18 cellular contexts compared by ENCODE assay signal in genomic region chr5:126692971-126693370, GRCh38.
DNase-seq lines count a peak whose midpoint lies in the region; ATAC-seq and TF ChIP-seq lines count a peak whose summit lies in the region.
"Had no signal": no experiment of that assay in that cellular context is flagged by ENCODE, and none has a peak within 500 bp of the region (broad histone marks: within the 10 kb centered on the region; RNA-seq: fewer than 3 reads in every experiment).

No MANE protein-coding gene starts in this region.

- no peak overlapping the region for H3K27ac Mint-ChIP-seq in osteocyte (ENCODE audit: unreplicated experiment)
- H3K27ac Mint-ChIP-seq: B cell; CD14-positive monocyte; CD4-positive, alpha-beta T cell; CD8-positive, alpha-beta memory T cell; HFFc6 had no signal

- no peaks in the 10 kb centered on the region for H3K9me3 Mint-ChIP-seq in osteocyte (ENCODE audit: unreplicated experiment)
- H3K9me3 Mint-ChIP-seq: CD4-positive, alpha-beta T cell; CD8-positive, alpha-beta memory T cell; HFFc6 had no signal

- H3K9me3 ChIP-seq in BE2C = no peaks in the 10 kb centered on the region
- H3K9me3 ChIP-seq: BLaER1 treated with 17β-estradiol and CSF1 and Interleukin-3, amounts not matched to agents 10 nM and 100 nM; HAP-1 had no signal

- no peak overlapping the region for H3K4me3 Mint-ChIP-seq in osteocyte (ENCODE audit: unreplicated experiment)
- H3K4me3 Mint-ChIP-seq: B cell; CD14-positive monocyte; CD4-positive, alpha-beta T cell; CD8-positive, alpha-beta memory T cell; HFFc6 had no signal

- no peak overlapping the region for H3K4me3 ChIP-seq in BE2C (ENCODE audit: low read depth, low read length)
- H3K4me3 ChIP-seq: BLaER1 treated with 17β-estradiol and CSF1 and Interleukin-3, amounts not matched to agents 10 nM and 100 nM; HAP-1 had no signal

- no peaks in the 10 kb centered on the region for H3K36me3 ChIP-seq in BE2C
- H3K36me3 ChIP-seq: BLaER1 treated with 17β-estradiol and CSF1 and Interleukin-3, amounts not matched to agents 10 nM and 100 nM; HAP-1 had no signal

- DNase-seq in NCI-H2171 treated with DMSO at 0.1 percent for 48 hours (lab: John Stamatoyannopoulos, UW) (peak; percentile 9), NCI-H2171 (lab: John Stamatoyannopoulos, UW) (no peak), cerebellar nuclear complex (lab: John Stamatoyannopoulos, UW) (peak; percentile 72 to 86), osteocyte (ENCODE audit: extremely low spot score, unreplicated experiment) (peak; percentile 21), BE2C (no peak)
- DNase-seq: CD4-positive, alpha-beta T cell; CD8-positive, alpha-beta memory T cell; DMS 273 treated with DMSO at 0.1 percent for 48 hours; DMS79; EL; GF-D8; GOT3; HFFc6 had no signal

- no peaks in the 10 kb centered on the region for H3K36me3 Mint-ChIP-seq in osteocyte (ENCODE audit: unreplicated experiment)
- H3K36me3 Mint-ChIP-seq: CD14-positive monocyte; CD8-positive, alpha-beta memory T cell had no signal

- H3K4me1 ChIP-seq in BE2C = no peaks in the 10 kb centered on the region
- H3K4me1 ChIP-seq: HAP-1 had no signal

- H3K27me3 Mint-ChIP-seq in osteocyte (ENCODE audit: unreplicated experiment) = no peaks in the 10 kb centered on the region
- H3K27me3 Mint-ChIP-seq: B cell; CD4-positive, alpha-beta T cell; CD8-positive, alpha-beta memory T cell had no signal

- no peak for ATAC-seq in HG02840 (IDR thresholded peaks at IDR 0.05; ENCODE audit: low FRiP score, unreplicated experiment)

- H3K27me3 ChIP-seq in BE2C = no peaks in the 10 kb centered on the region
- H3K27me3 ChIP-seq: BLaER1 treated with 17β-estradiol and CSF1 and Interleukin-3, amounts not matched to agents 10 nM and 100 nM had no signal

- no peaks in the 10 kb centered on the region for H3K4me1 Mint-ChIP-seq in osteocyte (ENCODE audit: unreplicated experiment)
- H3K4me1 Mint-ChIP-seq: B cell; CD8-positive, alpha-beta memory T cell had no signal

- TF ChIP-seq CTCF in osteocyte (IDR thresholded peaks at IDR 0.05) = no peak
- no peak for TF ChIP-seq CTCF in BE2C (IDR thresholded peaks at IDR 0.05; ENCODE audit: low read depth, low read length)

Comparison
In these comparisons a context has a peak if more than half of its experiments do, and no peak if none do; other contexts are left out.
1. DNase-seq: peak in NCI-H2171 treated with DMSO at 0.1 percent for 48 hours (single experiment), cerebellar nuclear complex (2 of 2) and osteocyte (single experiment); none in NCI-H2171 (single experiment) and BE2C (single experiment).